In the genomic region with DNA sequence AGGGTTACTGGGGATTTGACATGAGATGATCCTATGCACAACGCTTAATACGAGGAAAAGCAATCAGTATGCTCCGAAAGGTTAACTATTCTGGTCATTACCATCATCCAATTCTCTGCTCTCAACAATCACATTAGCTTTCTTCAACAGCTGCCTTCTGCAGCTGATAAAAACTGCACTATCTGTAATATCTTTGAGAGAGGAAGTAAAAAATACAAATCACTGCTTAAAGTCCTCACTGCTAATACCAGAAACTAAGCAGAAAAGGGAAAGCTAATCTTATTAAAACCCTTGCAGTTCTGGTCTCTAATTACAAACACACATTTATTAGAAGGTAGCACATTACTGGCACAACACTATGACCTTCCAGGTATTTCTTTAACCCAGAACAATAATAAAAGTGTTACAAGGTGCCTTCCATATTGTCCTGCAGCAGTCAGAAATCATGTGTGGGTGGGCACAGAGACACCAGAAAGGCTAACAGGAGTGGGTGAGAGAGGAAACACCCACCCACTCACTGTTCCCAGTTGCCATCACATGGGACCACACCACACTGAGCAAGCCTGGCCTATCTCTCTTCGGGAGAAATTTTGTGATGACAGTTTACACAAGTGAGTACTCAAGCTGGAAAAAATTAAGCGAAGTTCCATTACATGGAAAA, we compare ENCODE assay signal across 1 cellular context.
A peak's percentile ranks its signal among the peaks of the same experiment; 100 is the strongest.
TF ChIP-seq lines count a peak whose summit lies in the region.

No MANE protein-coding gene starts in this region.

TF ChIP-seq in SK-N-SH, 30 proteins besides CTCF, POLR2A, EP300 and RAD21 (continued from another document):
- TF ChIP-seq, protein P1, sequence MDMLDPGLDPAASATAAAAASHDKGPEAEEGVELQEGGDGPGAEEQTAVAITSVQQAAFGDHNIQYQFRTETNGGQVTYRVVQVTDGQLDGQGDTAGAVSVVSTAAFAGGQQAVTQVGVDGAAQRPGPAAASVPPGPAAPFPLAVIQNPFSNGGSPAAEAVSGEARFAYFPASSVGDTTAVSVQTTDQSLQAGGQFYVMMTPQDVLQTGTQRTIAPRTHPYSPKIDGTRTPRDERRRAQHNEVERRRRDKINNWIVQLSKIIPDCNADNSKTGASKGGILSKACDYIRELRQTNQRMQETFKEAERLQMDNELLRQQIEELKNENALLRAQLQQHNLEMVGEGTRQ (IDR thresholded peaks at IDR 0.05; ENCODE audit: borderline replicate concordance, low read depth, low read length) = no peak
- TF ChIP-seq SIN3A (IDR thresholded peaks at IDR 0.05; ENCODE audit: borderline replicate concordance, low read depth, low read length) (no peak), GATA2 (CRISPR knock-in tag; IDR thresholded peaks at IDR 0.05) (peak; percentile 85), POLR2AphosphoS5 (IDR thresholded peaks at IDR 0.05; ENCODE audit: low read depth, low read length) (no peak), TCF12 (IDR thresholded peaks at IDR 0.05) (peak; percentile 6), RCOR1 (IDR thresholded peaks at IDR 0.05; ENCODE audit: low read length) (peak; percentile 80; the same call in 1 of the 2 replicates), RFX5 (IDR thresholded peaks at IDR 0.05; ENCODE audit: low read length) (no peak), NFIC (IDR thresholded peaks at IDR 0.05; ENCODE audit: borderline replicate concordance) (no peak), TEAD4 (IDR thresholded peaks at IDR 0.05; ENCODE audit: borderline replicate concordance, insufficient read depth) (no peak), ELF1 (IDR thresholded peaks at IDR 0.05) (no peak)
- TF ChIP-seq, protein P2, sequence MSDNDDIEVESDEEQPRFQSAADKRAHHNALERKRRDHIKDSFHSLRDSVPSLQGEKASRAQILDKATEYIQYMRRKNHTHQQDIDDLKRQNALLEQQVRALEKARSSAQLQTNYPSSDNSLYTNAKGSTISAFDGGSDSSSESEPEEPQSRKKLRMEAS (IDR thresholded peaks at IDR 0.05; ENCODE audit: low read depth) = no peak
- TF ChIP-seq, protein P3, sequence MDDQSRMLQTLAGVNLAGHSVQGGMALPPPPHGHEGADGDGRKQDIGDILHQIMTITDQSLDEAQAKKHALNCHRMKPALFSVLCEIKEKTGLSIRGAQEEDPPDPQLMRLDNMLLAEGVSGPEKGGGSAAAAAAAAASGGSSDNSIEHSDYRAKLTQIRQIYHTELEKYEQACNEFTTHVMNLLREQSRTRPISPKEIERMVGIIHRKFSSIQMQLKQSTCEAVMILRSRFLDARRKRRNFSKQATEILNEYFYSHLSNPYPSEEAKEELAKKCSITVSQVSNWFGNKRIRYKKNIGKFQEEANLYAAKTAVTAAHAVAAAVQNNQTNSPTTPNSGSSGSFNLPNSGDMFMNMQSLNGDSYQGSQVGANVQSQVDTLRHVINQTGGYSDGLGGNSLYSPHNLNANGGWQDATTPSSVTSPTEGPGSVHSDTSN (IDR thresholded peaks at IDR 0.05) = no peak
